1 cellular context compared by ENCODE assay signal in genomic region chr20:2872304-2873009, GRCh38.
TF ChIP-seq lines count a peak whose summit lies in the region.

No MANE protein-coding gene starts in this region.

TF ChIP-seq in HepG2, 621 proteins besides CTCF, POLR2A, EP300 and RAD21 (continued from another document and continues in another):
- peak; percentile 70 for TF ChIP-seq ZNF580 (CRISPR knock-in tag; IDR thresholded peaks at IDR 0.05; ENCODE audit: borderline replicate concordance, low read depth)
- TF ChIP-seq ATF1 (CRISPR knock-in tag; IDR thresholded peaks at IDR 0.05) = no peak
- TF ChIP-seq ZFP62 (CRISPR knock-in tag; IDR thresholded peaks at IDR 0.05) = no peak
- TF ChIP-seq ZNF781 (CRISPR knock-in tag; IDR thresholded peaks at IDR 0.05; ENCODE audit: borderline replicate concordance, not compliant biosample characterization) = no peak
- TF ChIP-seq ZSCAN25 (CRISPR knock-in tag; IDR thresholded peaks at IDR 0.05) = peak; percentile 42; the same call in 1 of the 2 replicates
- TF ChIP-seq TRIM24 (CRISPR knock-in tag; IDR thresholded peaks at IDR 0.05) = no peak
- TF ChIP-seq KLF15 (CRISPR knock-in tag; IDR thresholded peaks at IDR 0.05; ENCODE audit: borderline replicate concordance) = 0 out of 2 replicates have a peak, but pooled peaks have one; percentile 34
- 0 out of 2 replicates have a peak, but pooled peaks have one; percentile 80 for TF ChIP-seq TOPORS (CRISPR knock-in tag; IDR thresholded peaks at IDR 0.05)
- 0 out of 2 replicates have a peak, but pooled peaks have one; percentile 33 for TF ChIP-seq FOXJ3 (CRISPR knock-in tag; IDR thresholded peaks at IDR 0.05; ENCODE audit: borderline replicate concordance)
- no peak; the same call in 1 of the 2 replicates for TF ChIP-seq RERE (CRISPR knock-in tag; IDR thresholded peaks at IDR 0.05; ENCODE audit: low read depth)
- no peak for TF ChIP-seq ZNF432 (CRISPR knock-in tag; IDR thresholded peaks at IDR 0.05; ENCODE audit: borderline replicate concordance)
- TF ChIP-seq ZNF670 (CRISPR knock-in tag; IDR thresholded peaks at IDR 0.05; ENCODE audit: borderline replicate concordance) = no peak
- peak; percentile 83 for TF ChIP-seq ZNF777 (CRISPR knock-in tag; IDR thresholded peaks at IDR 0.05)
- TF ChIP-seq STAG1 (CRISPR knock-in tag; IDR thresholded peaks at IDR 0.05) = peak; percentile 45
- TF ChIP-seq ZFP1 (CRISPR knock-in tag; IDR thresholded peaks at IDR 0.05) = no peak
- TF ChIP-seq SCMH1 (CRISPR knock-in tag; IDR thresholded peaks at IDR 0.05; ENCODE audit: borderline replicate concordance) = no peak
- TF ChIP-seq ZNF614 (CRISPR knock-in tag; IDR thresholded peaks at IDR 0.05; ENCODE audit: borderline replicate concordance) = peak; percentile 52; the same call in 1 of the 2 replicates
- TF ChIP-seq MTF1 (CRISPR knock-in tag; IDR thresholded peaks at IDR 0.05) = no peak
- TF ChIP-seq ZNF550 (CRISPR knock-in tag; IDR thresholded peaks at IDR 0.05; ENCODE audit: borderline replicate concordance) = no peak
- TF ChIP-seq DZIP1 (CRISPR knock-in tag; IDR thresholded peaks at IDR 0.05) = peak; percentile 62; the same call in 1 of the 2 replicates
- peak; percentile 95 for TF ChIP-seq ZNF354B (CRISPR knock-in tag; IDR thresholded peaks at IDR 0.05)
- no peak for TF ChIP-seq ZFP90 (CRISPR knock-in tag; IDR thresholded peaks at IDR 0.05; ENCODE audit: borderline replicate concordance)
- TF ChIP-seq GABPA (IDR thresholded peaks at IDR 0.05; ENCODE audit: low read depth, low read length) = no peak
- no peak; the same call in 1 of the 2 replicates for TF ChIP-seq GABPA (CRISPR knock-in tag; IDR thresholded peaks at IDR 0.05; ENCODE audit: low read depth)
- TF ChIP-seq ZKSCAN5 (CRISPR knock-in tag; IDR thresholded peaks at IDR 0.05) = no peak
- TF ChIP-seq ZFP36L2 (CRISPR knock-in tag; IDR thresholded peaks at IDR 0.05) = peak; percentile 59; the same call in 1 of the 2 replicates
- TF ChIP-seq ATF5 (CRISPR knock-in tag; IDR thresholded peaks at IDR 0.05; ENCODE audit: low read depth) = no peak
- peak; percentile 71 for TF ChIP-seq UBTF (CRISPR knock-in tag; IDR thresholded peaks at IDR 0.05)
- TF ChIP-seq TARDBP (CRISPR knock-in tag; IDR thresholded peaks at IDR 0.05) = peak; percentile 48; the same call in 1 of the 2 replicates
- peak; percentile 46; the same call in 1 of the 2 replicates for TF ChIP-seq SOX5 (CRISPR knock-in tag; IDR thresholded peaks at IDR 0.05; ENCODE audit: borderline replicate concordance)
- TF ChIP-seq SKI (IDR thresholded peaks at IDR 0.05; ENCODE audit: partially characterized antibody) = peak; percentile 10
- TF ChIP-seq ZBTB43 (CRISPR knock-in tag; conservative IDR thresholded peaks at IDR 0.05) = no peak
- no peak for TF ChIP-seq ZNF597 (CRISPR knock-in tag; IDR thresholded peaks at IDR 0.05)
- no peak for TF ChIP-seq SAFB2 (CRISPR knock-in tag; IDR thresholded peaks at IDR 0.05; ENCODE audit: borderline replicate concordance, low read depth)
- no peak for TF ChIP-seq NPAS2 (CRISPR knock-in tag; IDR thresholded peaks at IDR 0.05; ENCODE audit: borderline replicate concordance)
- TF ChIP-seq PHF5A (CRISPR knock-in tag; IDR thresholded peaks at IDR 0.05; ENCODE audit: low read depth, unreplicated experiment) = no peak
- TF ChIP-seq AGO1 (IDR thresholded peaks at IDR 0.05; ENCODE audit: low read depth, low read length, poor library complexity, severe bottlenecking) = no peak
- TF ChIP-seq NCOR1 (IDR thresholded peaks at IDR 0.05; ENCODE audit: borderline replicate concordance, low read length) = no peak
- no peak for TF ChIP-seq ZNF841 (CRISPR knock-in tag; IDR thresholded peaks at IDR 0.05; ENCODE audit: borderline replicate concordance)
- peak; percentile 62 for TF ChIP-seq ZNF18 (CRISPR knock-in tag; IDR thresholded peaks at IDR 0.05; ENCODE audit: insufficient replicate concordance)
- TF ChIP-seq ZSCAN9 (CRISPR knock-in tag; IDR thresholded peaks at IDR 0.05; ENCODE audit: borderline replicate concordance) = no peak; the same call in 1 of the 2 replicates
- no peak; the same call in 1 of the 2 replicates for TF ChIP-seq PRDM10 (CRISPR knock-in tag; IDR thresholded peaks at IDR 0.05; ENCODE audit: low read depth)
- 0 out of 2 replicates have a peak, but pooled peaks have one; percentile 43 for TF ChIP-seq SOX13 (IDR thresholded peaks at IDR 0.05)
- peak in 1 of 2 experiments; percentile 16; a peak in 1 of 4 replicates for TF ChIP-seq SOX13 (CRISPR knock-in tag; conservative IDR thresholded peaks at IDR 0.05 in 1 of 2, IDR thresholded peaks at IDR 0.05 in 1 of 2)
